In the genomic region with DNA sequence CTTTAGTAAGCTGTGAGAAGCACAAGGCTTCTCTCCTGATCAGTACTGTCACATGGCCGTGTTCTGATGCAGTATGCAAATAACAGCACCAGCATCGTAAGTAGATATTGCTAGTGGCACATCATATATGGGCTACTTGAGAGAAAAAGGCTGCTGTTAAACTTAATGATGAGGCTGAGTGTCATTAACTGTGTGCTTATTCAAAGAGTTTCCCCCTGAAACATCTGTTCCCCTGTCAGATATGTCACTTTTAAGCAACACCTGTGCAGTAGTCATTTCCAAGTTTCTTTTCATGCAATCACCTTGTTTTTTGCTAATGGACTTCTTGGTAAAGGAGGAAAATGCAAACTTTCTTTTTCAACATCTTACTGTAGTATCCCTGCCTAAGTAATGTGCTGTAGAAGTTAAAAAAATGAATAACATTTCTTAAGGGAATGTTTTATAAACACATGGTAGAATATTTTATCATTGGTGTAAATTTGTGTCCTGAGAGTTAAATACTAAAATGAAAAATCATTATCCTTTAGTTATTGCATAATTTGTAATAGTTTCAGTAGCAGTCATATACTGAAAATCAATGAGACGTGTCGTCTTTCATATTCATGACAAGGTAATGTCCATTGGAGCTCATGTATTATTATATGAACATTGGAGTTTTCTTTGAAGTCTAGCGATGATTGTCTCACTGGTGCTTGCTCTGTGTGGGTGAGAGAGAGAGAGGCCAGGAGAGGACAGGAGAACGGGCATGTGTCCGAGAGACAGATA, we compare ENCODE assay signal across 10 cellular contexts.
DNase-seq lines count a peak whose midpoint lies in the region; ATAC-seq and TF ChIP-seq lines count a peak whose summit lies in the region.
"Had no signal": no experiment of that assay in that cellular context is flagged by ENCODE, and none has a peak within 500 bp of the region (broad histone marks: within the 10 kb centered on the region; RNA-seq: fewer than 3 reads in every experiment).

No MANE protein-coding gene starts in this region.

- H3K18ac ChIP-seq in IMR-90 (ENCODE audit: low read depth, low read length) (peak overlapping the region; percentile 27), trophoblast cell (ENCODE audit: low read length) (no peak overlapping the region)

- TF ChIP-seq POLR2A in IMR-90 (IDR thresholded peaks at IDR 0.05; ENCODE audit: low read depth, low read length), result no peak
- no peak for TF ChIP-seq POLR2A in gastrocnemius medialis (IDR thresholded peaks at IDR 0.05)

- H4K91ac ChIP-seq in IMR-90 (ENCODE audit: insufficient read depth, low read depth, low read length) (no peak overlapping the region), trophoblast cell (ENCODE audit: low read depth, low read length) (no peak overlapping the region)

- BruUV-seq in IMR-90 (replicated peaks; lab: Mats Ljungman, UMichigan), result no TSS peak

- H2AFZ ChIP-seq in IMR-90 (replicated peaks; ENCODE audit: low read length, poor library complexity), result no peak overlapping the region
- no peak overlapping the region for H2AFZ ChIP-seq in trophoblast cell (ENCODE audit: insufficient read depth, low read length, poor library complexity)

- TF ChIP-seq CTCF in GM13977 (IDR thresholded peaks at IDR 0.05; ENCODE audit: extremely low read depth, insufficient read depth, missing control alignments) (no peak), IMR-90 (conservative IDR thresholded peaks at IDR 0.05; ENCODE audit: low read depth, low read length) (no peak), gastrocnemius medialis (IDR thresholded peaks at IDR 0.05 in 4 of 5, conservative IDR thresholded peaks at IDR 0.05 in 1 of 5) (no peak)

- H3K79me1 ChIP-seq in IMR-90 (ENCODE audit: low read depth in 1 of 2, low read length in 2 of 2) (no peaks in the 10 kb centered on the region), trophoblast cell (ENCODE audit: low read length) (no peaks in the 10 kb centered on the region)

- peaks cover 2% of the 10 kb centered on the region; the same call in 1 of the 2 replicates for H3K9me3 ChIP-seq in IMR-90 (ENCODE audit: control insufficient read depth, insufficient read depth, low read length)
- H3K9me3 ChIP-seq in gastrocnemius medialis, result no peaks in the 10 kb centered on the region
- no peaks in the 10 kb centered on the region for H3K9me3 ChIP-seq in trophoblast cell (ENCODE audit: insufficient read depth, low read depth, low read length)
- H3K9me3 ChIP-seq: BE2C had no signal

- 90% methylated on average over 2 of the region's 7 CpGs; no CpG with 5 or more reads in 1 of the 2 experiments for WGBS in IMR-90 (ENCODE audit: extremely low coverage in 2 of 2, insufficient read length in 1 of 2), 2 experiments
- WGBS in trophoblast cell (ENCODE audit: extremely low coverage, insufficient coverage, insufficient read length), result no CpG with 5 or more reads among the region's 7 CpGs

- no peak overlapping the region for H2BK120ac ChIP-seq in IMR-90 (ENCODE audit: low read depth, low read length)
- H2BK120ac ChIP-seq in trophoblast cell (ENCODE audit: insufficient read depth, low read length, poor library complexity), result no peak overlapping the region

- H3K4me1 ChIP-seq in IMR-90 (ENCODE audit: control insufficient read depth, insufficient read depth, low read length) (peaks cover 5% of the 10 kb centered on the region; the same call in 1 of the 2 replicates), gastrocnemius medialis (no peaks in the 10 kb centered on the region), trophoblast cell (ENCODE audit: control insufficient read depth in 1 of 2, insufficient read depth in 2 of 2, low read length in 2 of 2) (peaks cover 0 to 2% of the 10 kb centered on the region in 2 experiments)
- H3K4me1 ChIP-seq: BE2C had no signal

- no peak overlapping the region for H4K5ac ChIP-seq in IMR-90 (ENCODE audit: low read depth, low read length)

- H3K27me3 ChIP-seq in IMR-90 (ENCODE audit: control insufficient read depth, insufficient read depth, low read length), result no peaks in the 10 kb centered on the region
- no peaks in the 10 kb centered on the region for H3K27me3 ChIP-seq in gastrocnemius medialis
- no peaks in the 10 kb centered on the region for H3K27me3 ChIP-seq in trophoblast cell (ENCODE audit: insufficient read depth, low read length)
- H3K27me3 ChIP-seq: BE2C had no signal

- DNase-seq in GM13977 (ENCODE audit: low spot score) (peak; percentile 50), IMR-90 (no peak), gastrocnemius medialis (no peak), trophoblast cell (no peak), cerebellar nuclear complex (lab: John Stamatoyannopoulos, UW) (no peak), kidney tubule cell (ENCODE audit: low spot score) (no peak)
- DNase-seq: activated naive CD4-positive, alpha-beta T cell treated with anti-CD3 and anti-CD28 coated beads for 36 hours; BE2C had no signal

- intact Hi-C loops in IMR-90 (cut with micrococcal nuclease), result no loop called here
- intact Hi-C loops in gastrocnemius medialis (cut with DNase I; ENCODE audit: low total_unique reads), result no loop called here

- in situ Hi-C loops in GM13977 (cut with MboI; ENCODE audit: low pct_unique_long_range_greater_than_20kb, low sequenced_read_pairs, unreplicated experiment), result loop anchor here (25.0 kb wide), 1 partner anchor 687 kb away; a partner anchor contains a TSS
- in situ Hi-C loops in IMR-90 (cut with MboI; ENCODE audit: low sequenced_read_pairs), result no loop called here
- in situ Hi-C loops in gastrocnemius medialis (cut with MboI; ENCODE audit: low sequenced_read_pairs in 4 of 4), result no loop called here

- H3K4me3 ChIP-seq in IMR-90 (ENCODE audit: insufficient read depth, low read depth, low read length) (no peak overlapping the region), gastrocnemius medialis (no peak overlapping the region), trophoblast cell (ENCODE audit: low read depth, low read length) (no peak overlapping the region)

- CTCF ChIA-PET in IMR-90 (lab: Yijun Ruan, JAX), result no interaction called here

- no peak overlapping the region for H2BK15ac ChIP-seq in IMR-90 (ENCODE audit: low read depth, low read length)

- no peaks in the 10 kb centered on the region for H3K79me2 ChIP-seq in trophoblast cell (ENCODE audit: control insufficient read depth, insufficient read depth, low read length, poor library complexity)

- dilution Hi-C loops in IMR-90 (cut with HindIII; ENCODE audit: low sequenced_read_pairs, unreplicated experiment), result no loop called here

- H3K27ac ChIP-seq in IMR-90 (ENCODE audit: insufficient read depth, low read length), result no peak overlapping the region
- no peak overlapping the region for H3K27ac ChIP-seq in gastrocnemius medialis
- no peak overlapping the region for H3K27ac ChIP-seq in trophoblast cell (ENCODE audit: low read depth, low read length)

- ATAC-seq in GM19397 (IDR thresholded peaks at IDR 0.05; ENCODE audit: unreplicated experiment), result peak; percentile 79
- peak; percentile 91 for ATAC-seq in HG02884 (IDR thresholded peaks at IDR 0.05; ENCODE audit: unreplicated experiment)
- no peak for ATAC-seq in IMR-90 (ENCODE audit: low read depth)
- ATAC-seq in gastrocnemius medialis, result no peak

- no peak overlapping the region for H4K8ac ChIP-seq in IMR-90 (ENCODE audit: low read depth in 2 of 2, low read length in 2 of 2)
- H4K8ac ChIP-seq in trophoblast cell (ENCODE audit: low read depth, low read length), result no peak overlapping the region

- no peaks in the 10 kb centered on the region for H3K9me1 ChIP-seq in IMR-90 (ENCODE audit: insufficient read depth, low read length)

- H3K14ac ChIP-seq in IMR-90 (replicated peaks; ENCODE audit: low read depth, low read length), result no peak overlapping the region
- no peak overlapping the region for H3K14ac ChIP-seq in trophoblast cell (ENCODE audit: low read length)

- POLR2A ChIA-PET in IMR-90 (lab: Charles Lee; ENCODE audit: unreplicated experiment), result no interaction called here

- H2BK5ac ChIP-seq in IMR-90 (ENCODE audit: low read depth, low read length, poor library complexity, severe bottlenecking) (no peak overlapping the region), trophoblast cell (ENCODE audit: low read depth, low read length, poor library complexity) (no peak overlapping the region)

- no peak overlapping the region for H3K56ac ChIP-seq in IMR-90 (ENCODE audit: extremely low read depth, insufficient read depth, low read length)

- no peak overlapping the region for H2AK9ac ChIP-seq in IMR-90 (replicated peaks; ENCODE audit: low read depth, low read length, poor library complexity)

- no peak overlapping the region for H2AK5ac ChIP-seq in IMR-90 (ENCODE audit: low read depth, low read length)
- H2AK5ac ChIP-seq in trophoblast cell (ENCODE audit: low read length), result no peak overlapping the region

- H2BK12ac ChIP-seq in trophoblast cell (ENCODE audit: low read length), result no peak overlapping the region

- no peak overlapping the region for H3K23ac ChIP-seq in IMR-90 (ENCODE audit: low read depth, low read length)
- H3K23ac ChIP-seq in trophoblast cell (ENCODE audit: low read length), result no peak overlapping the region

- H3K4ac ChIP-seq in IMR-90 (ENCODE audit: low read depth, low read length) (no peak overlapping the region), trophoblast cell (ENCODE audit: low read depth, low read length) (no peak overlapping the region)

- H4K12ac ChIP-seq in trophoblast cell (ENCODE audit: low read depth, low read length), result no peak overlapping the region

- H3K4me2 ChIP-seq in IMR-90 (ENCODE audit: low read depth, low read length) (no peak overlapping the region), trophoblast cell (ENCODE audit: low read length) (no peak overlapping the region)

- no peaks in the 10 kb centered on the region for H4K20me1 ChIP-seq in IMR-90 (ENCODE audit: insufficient read depth, low read length)

- H2BK20ac ChIP-seq in IMR-90 (ENCODE audit: low read depth, low read length), result no peak overlapping the region

- H3K36me3 ChIP-seq in IMR-90 (ENCODE audit: control insufficient read depth, insufficient read depth, low read length) (no peaks in the 10 kb centered on the region), gastrocnemius medialis (no peaks in the 10 kb centered on the region), trophoblast cell (ENCODE audit: control insufficient read depth in 1 of 2, insufficient read depth in 2 of 2, low read length in 2 of 2) (no peaks in the 10 kb centered on the region)
- H3K36me3 ChIP-seq: BE2C had no signal

- H3K9ac ChIP-seq in IMR-90 (ENCODE audit: low read depth, low read length) (no peak overlapping the region), trophoblast cell (ENCODE audit: low read length) (no peak overlapping the region)

- TF ChIP-seq RAD21 in IMR-90 (IDR thresholded peaks at IDR 0.05; ENCODE audit: low read length), result no peak

TF ChIP-seq in IMR-90, 13 proteins besides CTCF, POLR2A, EP300 and RAD21 (continues in another document):
- TF ChIP-seq CEBPB (IDR thresholded peaks at IDR 0.05; ENCODE audit: low read depth, low read length) (no peak), MAFK (IDR thresholded peaks at IDR 0.05; ENCODE audit: low read depth, low read length) (no peak), MXI1 (IDR thresholded peaks at IDR 0.05; ENCODE audit: borderline replicate concordance, low read depth, low read length) (no peak), SMC3 (IDR thresholded peaks at IDR 0.05; ENCODE audit: low read depth, low read length) (no peak), FOS (IDR thresholded peaks at IDR 0.05; ENCODE audit: low read depth, low read length) (no peak), NFE2L2 (IDR thresholded peaks at IDR 0.05; ENCODE audit: low read depth, low read length) (no peak), MAZ (IDR thresholded peaks at IDR 0.05; ENCODE audit: borderline replicate concordance, low read depth, low read length) (no peak)

Comparison
In these comparisons a context has a peak if more than half of its experiments do, and no peak if none do; other contexts are left out.
1. ATAC-seq: peak in GM19397 (single experiment) and HG02884 (single experiment); none in IMR-90 (single experiment) and gastrocnemius medialis (0 of 2).